In the genomic region with DNA sequence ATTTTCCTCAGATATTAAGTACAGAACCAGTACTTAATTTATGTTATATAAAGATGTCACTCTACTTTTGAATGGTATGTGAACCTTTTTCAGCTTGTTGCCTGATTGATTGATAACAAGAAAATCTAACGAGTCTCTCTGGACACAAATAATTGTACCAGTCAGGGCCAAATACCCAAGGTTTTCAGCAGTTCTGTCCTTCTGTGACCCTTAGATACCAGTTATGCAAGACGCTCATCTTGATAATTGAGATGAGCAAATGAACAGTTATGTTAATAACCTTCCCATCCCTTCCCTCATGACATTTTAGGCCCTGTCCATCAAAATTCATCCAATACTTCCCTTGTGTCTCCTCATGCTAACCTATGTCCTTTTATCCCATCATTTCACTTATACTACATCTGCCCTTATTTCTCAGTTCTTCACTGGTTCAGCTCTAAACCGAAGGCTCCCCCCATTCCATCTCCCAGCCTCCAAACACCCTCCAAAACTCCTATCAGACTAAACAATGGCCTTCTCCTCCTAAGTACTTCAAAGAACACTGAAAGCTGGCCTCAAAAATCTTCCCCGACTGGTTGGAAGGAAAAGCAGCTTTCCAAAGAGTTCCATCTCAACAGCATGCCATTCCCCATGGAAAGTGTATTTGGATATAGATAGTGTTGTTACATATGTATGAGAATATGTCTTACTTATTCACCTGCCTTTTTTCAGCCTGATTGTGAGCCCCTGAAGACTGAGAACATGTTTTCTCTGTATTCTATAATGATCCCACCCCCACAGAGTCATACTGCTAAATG, we compare ENCODE assay signal across 25 cellular contexts.
"Had no signal": no experiment of that assay in that cellular context is flagged by ENCODE, and none has a peak within 500 bp of the region (broad histone marks: within the 10 kb centered on the region; RNA-seq: fewer than 3 reads in every experiment).

No MANE protein-coding gene starts in this region.

- ATAC-seq: naive thymus-derived CD4-positive, alpha-beta T cell; natural killer cell; psoas muscle; right cardiac atrium; right lobe of liver; stimulated activated effector memory CD8-positive, alpha-beta T cell treated with anti-CD3 and anti-CD28 coated beads, Interleukin-12 subunit alpha, Interleukin-12 subunit beta, amount 100 ng/mL, for 72 hours; stimulated activated naive B cell treated with anti-CD40 and anti-IgM and Interleukin-4, amounts not matched to agents 10 μg/mL and 1 μg/mL and 100 μg/mL, for 72 hours; upper lobe of right lung had no signal

- DNase-seq: naive thymus-derived CD4-positive, alpha-beta T cell; natural killer cell; nucleus accumbens; ovary; posterior cingulate gyrus; psoas muscle; right cardiac atrium; right lobe of liver; sigmoid colon; small intestine; stimulated activated CD4-positive, alpha-beta T cell treated with anti-CD3 and anti-CD28 coated beads, Interleukin-15, amount 100 ng/mL, for 24 hours; stimulated activated CD4-positive, alpha-beta T cell treated with anti-CD3 and anti-CD28 coated beads, Interleukin-2, amount 100 ng/mL, for 24 hours; stimulated activated CD4-positive, alpha-beta T cell treated with anti-CD3 and anti-CD28 coated beads, Interleukin-2, amount 100 ng/mL, for 48 hours; stimulated activated CD4-positive, alpha-beta T cell treated with anti-CD3 and anti-CD28 coated beads, Interleukin-4, amount 100 ng/mL, for 24 hours; stimulated activated naive B cell treated with anti-CD40 and anti-IgM and Interleukin-4, amounts not matched to agents 10 μg/mL and 1 μg/mL and 100 μg/mL, for 72 hours; stimulated activated naive CD4-positive, alpha-beta T cell treated with Interleukin-2 at 50 U/mL for 16 hours; stomach; thyroid gland; upper lobe of right lung; uterus had no signal

- H3K36me3 ChIP-seq: neutrophil, ovary, right lobe of liver, sigmoid colon, stomach, thoracic aorta, thyroid gland, tibial nerve, upper lobe of right lung, uterus had no signal

- H3K27ac ChIP-seq: neutrophil, ovary, parathyroid adenoma, psoas muscle, right lobe of liver, sigmoid colon, stomach, thoracic aorta, thyroid gland, tibial nerve, upper lobe of right lung, uterus had no signal

- FAIRE-seq: small intestine had no signal

- H3K9me3 ChIP-seq: neutrophil, ovary, psoas muscle, right lobe of liver, sigmoid colon, stomach, thoracic aorta, thyroid gland, tibial nerve, upper lobe of right lung, uterus had no signal

- H3K79me2 ChIP-seq: parathyroid adenoma had no signal

- H3K4me1 ChIP-seq: parathyroid adenoma, psoas muscle, right lobe of liver, sigmoid colon, stomach, thyroid gland, tibial nerve, upper lobe of right lung, uterus had no signal

- H3K4me3 ChIP-seq: ovary, psoas muscle, right lobe of liver, sigmoid colon, stomach, thoracic aorta, thyroid gland, tibial nerve, upper lobe of right lung, uterus had no signal

- H3K9ac ChIP-seq: parathyroid adenoma had no signal

- H3K27me3 ChIP-seq: neutrophil, ovary, right lobe of liver, sigmoid colon, stomach, thyroid gland, tibial nerve, upper lobe of right lung, uterus had no signal

- H2AFZ ChIP-seq: parathyroid adenoma had no signal
